In the genomic region with DNA sequence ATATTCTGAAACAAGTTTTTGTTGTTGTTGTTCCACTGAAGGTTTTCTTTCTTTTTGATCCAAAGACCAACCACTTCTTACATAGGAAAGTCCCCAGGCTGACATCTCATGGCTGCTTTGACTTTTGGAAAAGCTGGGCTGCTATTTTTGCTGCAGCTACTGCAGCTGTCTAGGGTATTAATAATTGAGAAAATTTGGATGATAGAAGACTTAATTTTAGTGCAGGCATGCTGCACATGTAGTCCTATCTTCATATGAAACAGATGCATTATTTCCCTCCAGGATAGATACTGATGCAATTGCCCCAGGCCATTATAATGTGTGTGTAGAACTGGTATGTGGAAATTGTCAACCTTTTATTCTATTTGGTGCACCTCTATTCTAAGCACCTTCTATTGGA, we compare ENCODE assay signal across 21 cellular contexts.
"Had no signal": no experiment of that assay in that cellular context is flagged by ENCODE, and none has a peak within 500 bp of the region (broad histone marks: within the 10 kb centered on the region; RNA-seq: fewer than 3 reads in every experiment).

No MANE protein-coding gene starts in this region.

- DNase-seq: IMR-90, Karpas-422, KG1, MG63, NCI-H1092, NCI-H1105 treated with DMSO at 0.1 percent for 48 hours, NCI-H1417 treated with DMSO at 0.1 percent for 48 hours, NCI-H146, NCI-H1694 treated with DMSO at 0.1 percent for 48 hours, NCI-H1930, NCI-H2081, NCI-H2171, NCI-H226, NCI-H524, NCI-H82, Right ventricle myocardium superior, RPMI8226, SW 1271, T-cell had no signal

- H3K9me3 Mint-ChIP-seq: T-cell had no signal

- FAIRE-seq: HepG2, RCC 7860 had no signal

- H3K27ac Mint-ChIP-seq: T-cell had no signal

- H3K9me3 ChIP-seq: MG63 had no signal

- ATAC-seq: HepG2, T-cell had no signal

- H3K36me3 Mint-ChIP-seq: T-cell had no signal

- H3K4me3 ChIP-seq: MG63 had no signal

- H3K4me1 Mint-ChIP-seq: T-cell had no signal

- H3K27me3 ChIP-seq: MG63 had no signal

- H3K4me3 Mint-ChIP-seq: T-cell had no signal
